1 cellular context compared by ENCODE assay signal in genomic region chr6:143160008-143160407, GRCh38.
TF ChIP-seq lines count a peak whose summit lies in the region.

No MANE protein-coding gene starts in this region.

TF ChIP-seq in GM23338, 12 proteins besides CTCF, POLR2A, EP300 and RAD21 (continued from another document):
- no peak for TF ChIP-seq ZNF462 (CRISPR knock-in tag; IDR thresholded peaks at IDR 0.05)
- no peak for TF ChIP-seq ETS1 (IDR thresholded peaks at IDR 0.05)
- no peak for TF ChIP-seq ZNF114 (CRISPR knock-in tag; IDR thresholded peaks at IDR 0.05)
- TF ChIP-seq EZH2phosphoT487 (IDR thresholded peaks at IDR 0.05; ENCODE audit: unreplicated experiment) = no peak
- TF ChIP-seq ZNF331 (CRISPR knock-in tag; IDR thresholded peaks at IDR 0.05; ENCODE audit: low read depth) = no peak
